In the genomic region with DNA sequence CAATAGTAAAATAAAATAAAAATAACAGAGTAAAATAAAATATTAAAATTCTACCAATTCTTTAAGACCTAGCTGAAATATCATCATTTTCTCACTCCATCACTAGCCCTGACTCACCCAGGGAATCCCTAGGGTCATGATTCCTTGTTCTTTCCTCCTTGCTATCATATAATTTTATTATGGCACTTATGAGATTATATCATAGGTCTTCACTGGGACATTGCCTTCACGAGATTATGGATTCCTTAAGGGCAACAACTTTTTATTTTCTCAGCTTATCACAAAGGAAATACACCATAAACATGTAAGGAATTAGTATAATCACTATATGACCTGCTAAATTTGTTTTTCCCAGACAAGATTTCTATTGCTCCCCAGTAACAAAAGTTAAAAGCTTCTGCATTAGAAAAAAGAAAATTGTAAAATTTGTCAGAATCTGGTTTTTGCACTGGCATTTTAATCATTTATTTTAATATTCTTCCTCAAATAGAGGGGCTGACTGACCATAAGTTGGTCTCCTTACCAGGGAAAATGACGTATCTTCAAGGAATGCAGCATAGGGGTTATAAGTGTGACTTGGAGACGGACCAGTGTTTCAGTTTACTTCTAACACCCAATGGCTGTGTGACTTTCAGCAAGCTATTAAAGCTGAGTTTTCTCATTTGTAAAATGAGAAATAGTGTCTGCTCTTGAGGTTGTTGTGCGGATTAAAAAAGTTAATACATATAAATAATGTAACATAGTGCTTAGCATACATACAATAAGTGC, we compare ENCODE assay signal across 19 cellular contexts. TPM values are rescaled to one million over a fixed set of nuclear protein-coding genes. Genes with fewer than 3 reads are reported as not detected.
"Had no signal": no experiment of that assay in that cellular context is flagged by ENCODE, and none has a peak within 500 bp of the region (broad histone marks: within the 10 kb centered on the region; RNA-seq: fewer than 3 reads in every experiment).

No MANE protein-coding gene starts in this region.

- H3K27me3 ChIP-seq: cardiac muscle cell, neutrophil, sigmoid colon had no signal

- H3K4me3 ChIP-seq: cardiac muscle cell, sigmoid colon, spleen, thoracic aorta had no signal

- ATAC-seq: natural killer cell treated with Interleukin-12 subunit alpha and Interleukin-12 subunit beta and Interleukin-15 and Interleukin-18, amount 100 ng/mL, for 72 hours; stimulated activated naive B cell treated with anti-CD40 and anti-IgM and Interleukin-4, amounts not matched to agents 10 μg/mL and 1 μg/mL and 100 μg/mL, for 72 hours had no signal

- H3K27ac ChIP-seq: cardiac muscle cell, neutrophil, sigmoid colon, spleen, thoracic aorta, WERI-Rb-1 had no signal

- H3K9me3 ChIP-seq: neutrophil, sigmoid colon, spleen, thoracic aorta had no signal

- H3K36me3 ChIP-seq: cardiac muscle cell, neutrophil, sigmoid colon, spleen, thoracic aorta, WERI-Rb-1 had no signal

- H3K4me1 ChIP-seq: sigmoid colon, spleen had no signal

- DNase-seq: activated CD4-positive, alpha-beta T cell treated with anti-CD3 and anti-CD28 coated beads for 1 hour; activated CD8-positive, alpha-beta memory T cell treated with anti-CD3 and anti-CD28 coated beads for 24 hours; activated CD8-positive, alpha-beta memory T cell treated with anti-CD3 and anti-CD28 coated beads, Interleukin-2, amount 50 U/mL, for 48 hours; activated gamma-delta T cell; activated T-cell treated with anti-CD3 and anti-CD28 coated beads, Interleukin-2, amount 50 U/mL, for 48 hours; mesendoderm; sigmoid colon; spleen; stimulated activated CD4-positive, alpha-beta T cell treated with anti-CD3 and anti-CD28 coated beads, Interleukin-4, amount 100 ng/mL, for 4 hours; stimulated activated naive B cell treated with anti-CD40 and anti-IgM and Interleukin-4, amounts not matched to agents 10 μg/mL and 1 μg/mL and 100 μg/mL, for 72 hours; SW 1271; WERI-Rb-1 had no signal

RNA-seq across cellular contexts. Expression of a gene that starts 8.8 kb away (rescaled TPM):
- total RNA-seq: cardiac muscle cell; epithelial cell of proximal tubule; natural killer cell treated with Interleukin-12 subunit alpha and Interleukin-12 subunit beta and Interleukin-15 and Interleukin-18, amount 100 ng/mL, for 72 hours; renal cortical epithelial cell; T-helper 2 cell treated with Interferon-gamma antibody and Interleukin-4, amounts not matched to agents 100 ng/mL and 5 ng/mL, for 36 hours; thoracic aorta had no signal
- polyA plus RNA-seq: cardiac muscle cell had no signal
